ENCODE assay signal across 8 cellular contexts in the genomic region with DNA sequence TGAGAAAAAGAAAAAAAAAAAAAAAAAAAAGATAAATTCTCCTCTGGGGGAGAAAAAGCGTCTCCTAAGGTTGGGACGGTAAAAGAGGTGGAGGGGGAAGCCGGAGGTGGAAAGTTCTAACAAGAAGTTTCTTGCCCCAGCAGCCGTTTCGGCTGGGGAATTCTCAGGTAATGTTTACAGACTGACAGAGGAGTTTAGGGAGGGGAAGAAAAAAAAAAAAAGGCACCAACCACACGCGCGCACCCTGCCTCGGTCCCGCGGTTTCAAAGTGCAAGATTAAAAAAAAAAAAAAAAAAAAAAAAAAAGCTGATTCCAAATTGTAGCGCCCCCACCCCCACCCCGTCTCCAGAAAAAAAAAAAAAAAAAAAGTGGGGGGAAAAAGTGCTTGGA. TPM values are rescaled to one million over a fixed set of nuclear protein-coding genes. Genes with fewer than 3 reads are reported as not detected.
A peak's percentile ranks its signal among the peaks of the same experiment; 100 is the strongest.
DNase-seq lines count a peak whose midpoint lies in the region; ATAC-seq and TF ChIP-seq lines count a peak whose summit lies in the region.

No MANE protein-coding gene starts in this region.

- TF ChIP-seq EP300 in ovary (IDR thresholded peaks at IDR 0.05) = no peak

- peak overlapping the region; percentile 97 for H3K27ac Mint-ChIP-seq in endodermal cell

- H3K4me1 Mint-ChIP-seq in endodermal cell = peaks cover 28% of the 10 kb centered on the region

- H3K27ac ChIP-seq in WERI-Rb-1 = no peak overlapping the region
- no peak overlapping the region for H3K27ac ChIP-seq in endodermal cell (ENCODE audit: low read depth, low read length)
- peak overlapping the region; percentile 86 to 88 for H3K27ac ChIP-seq in ovary

- H3K27me3 ChIP-seq in H7 (ENCODE audit: control insufficient read depth, insufficient read depth, low read length) = peaks cover 4% of the 10 kb centered on the region; the same call in 1 of the 2 replicates
- peaks cover 83% of the 10 kb centered on the region for H3K27me3 ChIP-seq in WERI-Rb-1 (ENCODE audit: insufficient read depth, low read depth, severe bottlenecking)
- peaks cover 49% of the 10 kb centered on the region for H3K27me3 ChIP-seq in endodermal cell (ENCODE audit: control insufficient read depth, insufficient read depth, low read length, poor library complexity, severe bottlenecking)
- H3K27me3 ChIP-seq in ovary = no peaks in the 10 kb centered on the region

- H3K4me3 Mint-ChIP-seq in endodermal cell = peak overlapping the region; percentile 86

- H3K9ac ChIP-seq in endodermal cell (ENCODE audit: extremely low read depth, low read length, poor library complexity, severe bottlenecking) = peak overlapping the region; percentile 74

- H3K9me3 Mint-ChIP-seq in endodermal cell = no peaks in the 10 kb centered on the region

- H3K36me3 ChIP-seq in H7 (replicated peaks; ENCODE audit: control insufficient read depth, insufficient read depth, low read length) (no peaks in the 10 kb centered on the region), WERI-Rb-1 (no peaks in the 10 kb centered on the region), endodermal cell (ENCODE audit: control insufficient read depth, insufficient read depth, low read length) (no peaks in the 10 kb centered on the region), ovary (no peaks in the 10 kb centered on the region)

- no peak for TF ChIP-seq POLR2A in ovary (IDR thresholded peaks at IDR 0.05)

- H3K4me3 ChIP-seq in H7 (ENCODE audit: insufficient read depth, low read depth, low read length) = peak overlapping the region; percentile 58
- H3K4me3 ChIP-seq in WERI-Rb-1 (ENCODE audit: low read depth, low read length) = peak overlapping the region; percentile 56
- peak overlapping the region; percentile 96 for H3K4me3 ChIP-seq in endodermal cell (ENCODE audit: low read length)
- H3K4me3 ChIP-seq in ovary = peak overlapping the region; percentile 80

- intact Hi-C loops in ovary (cut with DNase I) = loop anchor here (2.0 to 10.0 kb wide), 8 partner anchors 63 to 303 kb away; no protein-coding TSS in a partner anchor

- DNase-seq in H7 (no peak), WERI-Rb-1 (no peak), endodermal cell (peak; percentile 49), ovary (no peak), NCI-H510A treated with DMSO at 0.1 percent for 48 hours (lab: John Stamatoyannopoulos, UW) (no peak), cerebellar nuclear complex (lab: John Stamatoyannopoulos, UW) (no peak), COLO829 (ENCODE audit: low spot score) (no peak)

- WGBS in endodermal cell (ENCODE audit: insufficient coverage in 1 of 2, insufficient read length in 1 of 2), 2 experiments = 0% methylated on average over 9 of the region's 13 CpGs; no CpG with 5 or more reads in 1 of the 2 experiments
- WGBS in ovary, 3 donors = 0 to 1% (median 1%) methylated on average over 13 of the region's 13 CpGs

- ATAC-seq in GM19397 (IDR thresholded peaks at IDR 0.05; ENCODE audit: unreplicated experiment) = no peak

- H3K4me1 ChIP-seq in endodermal cell (ENCODE audit: control insufficient read depth, insufficient read depth, low read length) = peaks cover 7% of the 10 kb centered on the region
- peaks cover 11% of the 10 kb centered on the region for H3K4me1 ChIP-seq in ovary (ENCODE audit: insufficient read depth)

- H3K27me3 Mint-ChIP-seq in endodermal cell (ENCODE audit: insufficient read depth) = peaks cover 73% of the 10 kb centered on the region

- H3K36me3 Mint-ChIP-seq in endodermal cell (ENCODE audit: low read depth) = peaks cover 3% of the 10 kb centered on the region

- H3K9me3 ChIP-seq in WERI-Rb-1 (ENCODE audit: severe bottlenecking) (no peaks in the 10 kb centered on the region), endodermal cell (ENCODE audit: control insufficient read depth, low read length) (no peaks in the 10 kb centered on the region), ovary (no peaks in the 10 kb centered on the region)

- TF ChIP-seq CTCF in WERI-Rb-1 (IDR thresholded peaks at IDR 0.05; ENCODE audit: low read depth, low read length) = no peak
- TF ChIP-seq CTCF in endodermal cell (conservative IDR thresholded peaks at IDR 0.05) = no peak
- no peak for TF ChIP-seq CTCF in ovary (IDR thresholded peaks at IDR 0.05)

RNA-seq across cellular contexts. Expression of a gene that starts 0.5 kb away (rescaled TPM):
- total RNA-seq in H7 (2014; rRNA removed; shearing (Covaris generic)) = 17.7 and 26.2 TPM in 2 replicates
- total RNA-seq in endodermal cell (1 to 10 TPM; 9.2 to 9.8 TPM), ovary (10 to 100 TPM; 25.8 to 92.3 (median 57.8) TPM)
- polyA plus RNA-seq in endodermal cell (2013, experiment 1 of 2) = 5.2 TPM
- polyA plus RNA-seq in endodermal cell (2013, experiment 2 of 2) = 4.6 TPM
- 10 to 100 TPM; 32.5 to 33.8 TPM for polyA plus RNA-seq in ovary

RNA-seq across cellular contexts. Expression of a gene that starts 26.4 kb away (rescaled TPM):
- total RNA-seq in H7 (2014; rRNA removed; shearing (Covaris generic)) = not detected in 2 replicates
- total RNA-seq in endodermal cell (not detected), ovary (not detected)
- not detected for polyA plus RNA-seq in endodermal cell (2013, experiment 1 of 2)
- not detected for polyA plus RNA-seq in endodermal cell (2013, experiment 2 of 2)
- polyA plus RNA-seq in ovary = under 1 TPM in 1 of 2 donors, not detected in 1; 0.38 TPM

Comparison
In these comparisons a context has a peak if more than half of its experiments do, and no peak if none do; other contexts are left out.
1. H3K27ac ChIP-seq: peak in ovary (2 of 2); none in WERI-Rb-1 (single experiment) and endodermal cell (single experiment).
2. Peak in every context shown above with its lines, with median percentiles within 50 percentile points of each other: H3K4me3 ChIP-seq.